Comparison of ENCODE assay signal across 5 cellular contexts in genomic region chr10:47886356-47886755, GRCh38. TPM values are rescaled to one million over a fixed set of nuclear protein-coding genes. Genes with fewer than 3 reads are reported as not detected.
"Had no signal": no experiment of that assay in that cellular context is flagged by ENCODE, and none has a peak within 500 bp of the region (broad histone marks: within the 10 kb centered on the region; RNA-seq: fewer than 3 reads in every experiment).

No MANE protein-coding gene starts in this region.

RNA-seq across cellular contexts. Expression of gene NPY4R2, which starts 32.1 kb away (rescaled TPM):
- total RNA-seq: thoracic aorta, thyroid gland, tibial nerve, ureter, uterus had no signal
